ENCODE assay signal across 1 cellular context in genomic region chr2:104889261-104890091, GRCh38.
TF ChIP-seq lines count a peak whose summit lies in the region.

No MANE protein-coding gene starts in this region.

TF ChIP-seq in GM23338, 12 proteins besides CTCF, POLR2A, EP300 and RAD21 (continued from another document):
- TF ChIP-seq, protein P1, sequence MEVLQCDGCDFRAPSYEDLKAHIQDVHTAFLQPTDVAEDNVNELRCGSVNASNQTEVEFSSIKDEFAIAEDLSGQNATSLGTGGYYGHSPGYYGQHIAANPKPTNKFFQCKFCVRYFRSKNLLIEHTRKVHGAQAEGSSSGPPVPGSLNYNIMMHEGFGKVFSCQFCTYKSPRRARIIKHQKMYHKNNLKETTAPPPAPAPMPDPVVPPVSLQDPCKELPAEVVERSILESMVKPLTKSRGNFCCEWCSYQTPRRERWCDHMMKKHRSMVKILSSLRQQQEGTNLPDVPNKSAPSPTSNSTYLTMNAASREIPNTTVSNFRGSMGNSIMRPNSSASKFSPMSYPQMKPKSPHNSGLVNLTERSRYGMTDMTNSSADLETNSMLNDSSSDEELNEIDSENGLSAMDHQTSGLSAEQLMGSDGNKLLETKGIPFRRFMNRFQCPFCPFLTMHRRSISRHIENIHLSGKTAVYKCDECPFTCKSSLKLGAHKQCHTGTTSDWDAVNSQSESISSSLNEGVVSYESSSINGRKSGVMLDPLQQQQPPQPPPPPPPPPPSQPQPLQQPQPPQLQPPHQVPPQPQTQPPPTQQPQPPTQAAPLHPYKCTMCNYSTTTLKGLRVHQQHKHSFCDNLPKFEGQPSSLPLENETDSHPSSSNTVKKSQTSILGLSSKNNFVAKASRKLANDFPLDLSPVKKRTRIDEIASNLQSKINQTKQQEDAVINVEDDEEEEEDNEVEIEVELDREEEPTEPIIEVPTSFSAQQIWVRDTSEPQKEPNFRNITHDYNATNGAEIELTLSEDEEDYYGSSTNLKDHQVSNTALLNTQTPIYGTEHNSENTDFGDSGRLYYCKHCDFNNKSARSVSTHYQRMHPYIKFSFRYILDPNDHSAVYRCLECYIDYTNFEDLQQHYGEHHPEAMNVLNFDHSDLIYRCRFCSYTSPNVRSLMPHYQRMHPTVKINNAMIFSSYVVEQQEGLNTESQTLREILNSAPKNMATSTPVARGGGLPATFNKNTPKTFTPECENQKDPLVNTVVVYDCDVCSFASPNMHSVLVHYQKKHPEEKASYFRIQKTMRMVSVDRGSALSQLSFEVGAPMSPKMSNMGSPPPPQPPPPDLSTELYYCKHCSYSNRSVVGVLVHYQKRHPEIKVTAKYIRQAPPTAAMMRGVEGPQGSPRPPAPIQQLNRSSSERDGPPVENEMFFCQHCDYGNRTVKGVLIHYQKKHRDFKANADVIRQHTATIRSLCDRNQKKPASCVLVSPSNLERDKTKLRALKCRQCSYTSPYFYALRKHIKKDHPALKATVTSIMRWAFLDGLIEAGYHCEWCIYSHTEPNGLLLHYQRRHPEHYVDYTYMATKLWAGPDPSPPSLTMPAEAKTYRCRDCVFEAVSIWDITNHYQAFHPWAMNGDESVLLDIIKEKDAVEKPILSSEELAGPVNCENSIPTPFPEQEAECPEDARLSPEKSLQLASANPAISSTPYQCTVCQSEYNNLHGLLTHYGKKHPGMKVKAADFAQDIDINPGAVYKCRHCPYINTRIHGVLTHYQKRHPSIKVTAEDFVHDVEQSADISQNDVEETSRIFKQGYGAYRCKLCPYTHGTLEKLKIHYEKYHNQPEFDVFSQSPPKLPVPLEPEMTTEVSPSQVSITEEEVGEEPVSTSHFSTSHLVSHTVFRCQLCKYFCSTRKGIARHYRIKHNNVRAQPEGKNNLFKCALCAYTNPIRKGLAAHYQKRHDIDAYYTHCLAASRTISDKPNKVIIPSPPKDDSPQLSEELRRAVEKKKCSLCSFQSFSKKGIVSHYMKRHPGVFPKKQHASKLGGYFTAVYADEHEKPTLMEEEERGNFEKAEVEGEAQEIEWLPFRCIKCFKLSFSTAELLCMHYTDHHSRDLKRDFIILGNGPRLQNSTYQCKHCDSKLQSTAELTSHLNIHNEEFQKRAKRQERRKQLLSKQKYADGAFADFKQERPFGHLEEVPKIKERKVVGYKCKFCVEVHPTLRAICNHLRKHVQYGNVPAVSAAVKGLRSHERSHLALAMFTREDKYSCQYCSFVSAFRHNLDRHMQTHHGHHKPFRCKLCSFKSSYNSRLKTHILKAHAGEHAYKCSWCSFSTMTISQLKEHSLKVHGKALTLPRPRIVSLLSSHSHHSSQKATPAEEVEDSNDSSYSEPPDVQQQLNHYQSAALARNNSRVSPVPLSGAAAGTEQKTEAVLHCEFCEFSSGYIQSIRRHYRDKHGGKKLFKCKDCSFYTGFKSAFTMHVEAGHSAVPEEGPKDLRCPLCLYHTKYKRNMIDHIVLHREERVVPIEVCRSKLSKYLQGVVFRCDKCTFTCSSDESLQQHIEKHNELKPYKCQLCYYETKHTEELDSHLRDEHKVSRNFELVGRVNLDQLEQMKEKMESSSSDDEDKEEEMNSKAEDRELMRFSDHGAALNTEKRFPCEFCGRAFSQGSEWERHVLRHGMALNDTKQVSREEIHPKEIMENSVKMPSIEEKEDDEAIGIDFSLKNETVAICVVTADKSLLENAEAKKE (CRISPR knock-in tag; IDR thresholded peaks at IDR 0.05): no peak
- TF ChIP-seq EZH2 (IDR thresholded peaks at IDR 0.05; ENCODE audit: low read depth, unreplicated experiment): no peak
